ENCODE assay signal across 8 cellular contexts in the genomic region with DNA sequence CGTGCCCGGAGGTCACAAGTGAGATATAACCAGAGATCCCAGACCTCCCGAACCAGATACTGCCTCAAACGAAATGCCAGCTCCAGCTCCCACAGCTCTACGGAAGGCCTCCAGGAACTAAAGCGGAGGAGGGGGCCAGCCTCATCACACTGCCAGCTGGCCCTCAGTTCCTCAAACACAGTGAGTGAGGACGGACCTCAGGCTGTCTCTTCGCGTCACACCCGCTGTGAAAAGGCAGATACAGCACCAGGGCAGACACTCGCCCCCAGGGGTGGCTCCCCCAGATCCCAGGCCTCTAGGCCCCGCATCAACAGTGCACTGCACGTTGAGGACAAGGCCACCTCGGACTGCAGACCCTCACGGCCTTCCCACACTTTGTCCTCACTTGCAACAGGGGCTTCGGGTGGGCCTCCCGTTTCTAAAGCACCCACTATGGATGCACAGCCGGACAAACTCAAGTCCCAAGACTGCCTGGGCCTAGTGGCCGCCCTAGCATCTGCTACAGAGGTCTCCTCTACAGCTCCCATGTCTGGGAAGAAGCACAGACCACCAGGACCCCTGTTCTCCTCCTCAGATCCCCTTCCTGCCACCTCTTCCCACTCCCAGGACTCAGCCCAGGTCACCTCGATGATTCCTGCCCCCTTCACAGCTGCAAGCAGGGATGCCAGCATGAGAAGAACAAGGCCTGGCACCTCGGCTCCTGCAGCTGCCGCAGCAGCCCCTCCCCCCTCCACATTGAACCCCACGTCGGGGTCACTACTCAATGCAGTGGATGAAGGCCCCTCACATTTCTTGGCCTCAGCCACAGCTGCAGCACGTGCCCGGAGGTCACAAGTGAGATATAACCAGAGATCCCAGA.
DNase-seq lines count a peak whose midpoint lies in the region; ATAC-seq, FAIRE-seq and TF ChIP-seq lines count a peak whose summit lies in the region.
"Not testable (repeated sequence)": the region's sequence is repeated elsewhere in the genome, so short reads cannot be mapped to it uniquely, and the experiment has no call there.

No MANE protein-coding gene starts in this region.

- peaks cover 14% of the 10 kb centered on the region for H3K36me3 ChIP-seq in GM23338 (ENCODE audit: insufficient read depth)
- H3K36me3 ChIP-seq in mucosa of descending colon (ENCODE audit: low read depth), result not testable (repeated sequence)
- H3K36me3 ChIP-seq in spleen, result peaks cover 0 to 58% (median 33%) of the 10 kb centered on the region in 6 donors

- not testable (repeated sequence) for H3K4me1 ChIP-seq in A549; mucosa of descending colon (ENCODE audit: low read depth); spleen
- peaks cover 13% of the 10 kb centered on the region for H3K4me1 ChIP-seq in GM23338 (ENCODE audit: insufficient read depth)

- not testable (repeated sequence) for FAIRE-seq in A549 (lab: Jason Lieb, UNC)

- H3K9me3 ChIP-seq in A549, mucosa of descending colon, spleen: not testable (repeated sequence)

- intact Hi-C loops in mucosa of descending colon (cut with DNase I, micrococcal nuclease); spleen (cut with DNase I; ENCODE audit: low total_unique reads): not testable (repeated sequence)

- POLR2A ChIA-PET in A549 (lab: Yijun Ruan, JAX), result not testable (repeated sequence)

- H3K9me2 ChIP-seq in GM23338 (ENCODE audit: insufficient read depth), result not testable (repeated sequence)

- peak in 1 of 2 experiments; percentile 12 for DNase-seq in A549 (ENCODE audit: low read depth in 1 of 2, low spot score in 1 of 2)
- peak; percentile 36 for DNase-seq in GM23338 (ENCODE audit: low spot score)
- peak; percentile 78 for DNase-seq in SK-N-DZ (ENCODE audit: low spot score)
- DNase-seq in effector memory CD8-positive, alpha-beta T cell, result peak in 2 of 3 experiments; percentile 15 to 26
- DNase-seq in hepatic stellate cell (ENCODE audit: low spot score), result peak; percentile 6
- peak; percentile 23 to 76 (median 38) for DNase-seq in mucosa of descending colon
- peak; percentile 90 for DNase-seq in spleen

- H3K27me3 ChIP-seq in GM23338 (ENCODE audit: insufficient read depth); spleen (replicated peaks in 1 of 7): not testable (repeated sequence)

- not testable (repeated sequence) for TF ChIP-seq POLR2A in A549 (IDR thresholded peaks at IDR 0.05; ENCODE audit: low read length); spleen (IDR thresholded peaks at IDR 0.05)

- H4K20me1 ChIP-seq in GM23338 (replicated peaks; ENCODE audit: insufficient read depth), result peaks cover 33% of the 10 kb centered on the region

- H3K4me1 Mint-ChIP-seq in GM23338, result peaks cover 33% of the 10 kb centered on the region
- not testable (repeated sequence) for H3K4me1 Mint-ChIP-seq in activated naive CD4-positive, alpha-beta T cell treated with anti-CD3 and anti-CD28 coated beads, Interleukin-2, amount 50 U/mL, for 24 hours
- peaks cover 20 to 29% of the 10 kb centered on the region in 2 donors for H3K4me1 Mint-ChIP-seq in effector memory CD8-positive, alpha-beta T cell (ENCODE audit: low read depth in 2 of 2)

- H2AFZ ChIP-seq in GM23338, result not testable (repeated sequence)

- TF ChIP-seq EP300 in A549 (IDR thresholded peaks at IDR 0.05), result not testable (repeated sequence)

- not testable (repeated sequence) for ATAC-seq in A549; GM23338; effector memory CD8-positive, alpha-beta T cell (replicated peaks); mucosa of descending colon

- H3K4me3 Mint-ChIP-seq in GM23338; activated naive CD4-positive, alpha-beta T cell treated with anti-CD3 and anti-CD28 coated beads, Interleukin-2, amount 50 U/mL, for 24 hours; effector memory CD8-positive, alpha-beta T cell: not testable (repeated sequence)

- TF ChIP-seq CTCF in A549 (IDR thresholded peaks at IDR 0.05); GM23338 (conservative IDR thresholded peaks at IDR 0.05; ENCODE audit: low read depth in 2 of 2); mucosa of descending colon (IDR thresholded peaks at IDR 0.05); spleen (IDR thresholded peaks at IDR 0.05 in 8 of 11, conservative IDR thresholded peaks at IDR 0.05 in 3 of 11): not testable (repeated sequence)

- H3K79me2 ChIP-seq in GM23338 (replicated peaks; ENCODE audit: insufficient read depth), result peaks cover 28% of the 10 kb centered on the region

- peaks cover 51% of the 10 kb centered on the region for H3K36me3 Mint-ChIP-seq in GM23338 (ENCODE audit: low read depth)
- H3K36me3 Mint-ChIP-seq in activated naive CD4-positive, alpha-beta T cell treated with anti-CD3 and anti-CD28 coated beads, Interleukin-2, amount 50 U/mL, for 24 hours, result peaks cover 22% of the 10 kb centered on the region
- H3K36me3 Mint-ChIP-seq in effector memory CD8-positive, alpha-beta T cell (ENCODE audit: insufficient read depth), result peaks cover 10% of the 10 kb centered on the region

- H3K27ac Mint-ChIP-seq in GM23338, result peak overlapping the region; percentile 75
- H3K27ac Mint-ChIP-seq in activated naive CD4-positive, alpha-beta T cell treated with anti-CD3 and anti-CD28 coated beads, Interleukin-2, amount 50 U/mL, for 24 hours, result peak overlapping the region; percentile 8
- H3K27ac Mint-ChIP-seq in effector memory CD8-positive, alpha-beta T cell, result peak overlapping the region; percentile 41 to 77

- CTCF ChIA-PET in A549 (lab: Yijun Ruan, JAX), result not testable (repeated sequence)

- not testable (repeated sequence) for H3K4me3 ChIP-seq in A549, GM23338, mucosa of descending colon, spleen

- peaks cover 27% of the 10 kb centered on the region for H3F3A ChIP-seq in GM23338 (replicated peaks; ENCODE audit: low read depth)

- H3K27me3 Mint-ChIP-seq in GM23338 (ENCODE audit: insufficient read depth, low read depth, poor library complexity), result peaks cover 28% of the 10 kb centered on the region
- H3K27me3 Mint-ChIP-seq in activated naive CD4-positive, alpha-beta T cell treated with anti-CD3 and anti-CD28 coated beads, Interleukin-2, amount 50 U/mL, for 24 hours; effector memory CD8-positive, alpha-beta T cell: not testable (repeated sequence)

- 76% methylated on average over 26 of the region's 26 CpGs for WGBS in A549 (ENCODE audit: missing lambda C conversion rate)
- WGBS in spleen, 5 donors, result 89 to 92% (median 92%) methylated on average over 26 of the region's 26 CpGs

- peaks cover 30% of the 10 kb centered on the region for H3K9me3 Mint-ChIP-seq in GM23338
- not testable (repeated sequence) for H3K9me3 Mint-ChIP-seq in activated naive CD4-positive, alpha-beta T cell treated with anti-CD3 and anti-CD28 coated beads, Interleukin-2, amount 50 U/mL, for 24 hours; effector memory CD8-positive, alpha-beta T cell

- TF ChIP-seq RAD21 in A549 (conservative IDR thresholded peaks at IDR 0.05 in 1 of 2, IDR thresholded peaks at IDR 0.05 in 1 of 2), result not testable (repeated sequence)

- H3K27ac ChIP-seq in A549, spleen: not testable (repeated sequence)
- peak overlapping the region; percentile 66; the same call in 1 of the 2 replicates for H3K27ac ChIP-seq in GM23338 (ENCODE audit: low read depth)

- H3K4me2 ChIP-seq in A549, result not testable (repeated sequence)
- peak overlapping the region; percentile 68 for H3K4me2 ChIP-seq in GM23338

TF ChIP-seq in A549, 52 proteins besides CTCF, POLR2A, EP300 and RAD21:
- TF ChIP-seq ZFP36 (IDR thresholded peaks at IDR 0.05; ENCODE audit: borderline replicate concordance, partially characterized antibody), result peak; percentile 5

Comparison
In these comparisons a context has a peak if more than half of its experiments do, and no peak if none do; other contexts are left out.
1. H3K27ac Mint-ChIP-seq: peak in every context shown above with its lines; median percentile 75 in GM23338; 59 in effector memory CD8-positive, alpha-beta T cell; 8 in activated naive CD4-positive, alpha-beta T cell treated with anti-CD3 and anti-CD28 coated beads, Interleukin-2, amount 50 U/mL, for 24 hours.